Comparison of ENCODE assay signal across 20 cellular contexts in genomic region chr18:7234061-7234460, GRCh38. TPM values are rescaled to one million over a fixed set of nuclear protein-coding genes. Genes with fewer than 3 reads are reported as not detected.
DNase-seq lines count a peak whose midpoint lies in the region; ATAC-seq, FAIRE-seq and TF ChIP-seq lines count a peak whose summit lies in the region.
"Had no signal": no experiment of that assay in that cellular context is flagged by ENCODE, and none has a peak within 500 bp of the region (broad histone marks: within the 10 kb centered on the region; RNA-seq: fewer than 3 reads in every experiment).

No MANE protein-coding gene starts in this region.

- H2AFZ ChIP-seq in SK-N-SH (ENCODE audit: low read depth), result no peak overlapping the region
- H2AFZ ChIP-seq: GM23248 had no signal

- H3K27ac ChIP-seq in SK-N-SH (ENCODE audit: low read depth in 2 of 2, low read length in 1 of 2), result no peak overlapping the region
- H3K27ac ChIP-seq: 22Rv1, GM23248 had no signal

- TF ChIP-seq CTCF in nephron (IDR thresholded peaks at IDR 0.05; ENCODE audit: unreplicated experiment in 3 of 3), result no peak
- TF ChIP-seq CTCF in SK-N-SH (IDR thresholded peaks at IDR 0.05), result no peak

- peak; percentile 93 to 96 for ATAC-seq in left cardiac atrium
- ATAC-seq in HG02870 (IDR thresholded peaks at IDR 0.05; ENCODE audit: unreplicated experiment), result no peak
- ATAC-seq: HCT116, PC-3 had no signal

- H3K9me3 Mint-ChIP-seq in nephron, result no peaks in the 10 kb centered on the region

- H3K4me1 Mint-ChIP-seq in nephron, result peaks cover 45% of the 10 kb centered on the region
- H3K4me1 Mint-ChIP-seq: CD8-positive, alpha-beta memory T cell had no signal

- no peak overlapping the region for H3K4me2 ChIP-seq in SK-N-SH

- peak; percentile 87 for FAIRE-seq in urothelium cell line (lab: Jason Lieb, UNC)

- H3K9me2 ChIP-seq in SK-N-SH, result no peaks in the 10 kb centered on the region

- no peak overlapping the region for H3K4me3 ChIP-seq in SK-N-SH (ENCODE audit: low read depth in 2 of 2, low read length in 1 of 2)
- H3K4me3 ChIP-seq: GM23248 had no signal

- DNase-seq in NCI-H1092 treated with DMSO at 0.1 percent for 48 hours (lab: John Stamatoyannopoulos, UW), result peak; percentile 6
- DNase-seq in NCI-H1092 (lab: John Stamatoyannopoulos, UW), result no peak
- peak; percentile 61 for DNase-seq in left cardiac atrium
- no peak for DNase-seq in urothelium cell line (ENCODE audit: low spot score)
- DNase-seq in activated T-cell treated with anti-CD3 and anti-CD28 coated beads, Interleukin-2, amount 50 U/mL, for 48 hours, result no peak
- DNase-seq in SK-N-SH, result no peak
- DNase-seq: CD8-positive, alpha-beta memory T cell; GF-D8; GM23248; KG1; NCI-H1105; NCI-H187; NCI-H526 treated with DMSO at 0.1 percent for 48 hours; PC-3 had no signal

- H3K9me3 ChIP-seq in SK-N-SH, result no peaks in the 10 kb centered on the region

- no peaks in the 10 kb centered on the region for H3K79me2 ChIP-seq in SK-N-SH (ENCODE audit: insufficient read depth)

- no peaks in the 10 kb centered on the region for H3K36me3 Mint-ChIP-seq in nephron (ENCODE audit: low read depth)
- H3K36me3 Mint-ChIP-seq: CD8-positive, alpha-beta memory T cell had no signal

- 62% methylated on average over 6 of the region's 6 CpGs for WGBS in SK-N-SH (ENCODE audit: low lambda C conversion rate)

- H3K36me3 ChIP-seq in SK-N-SH (replicated peaks in 1 of 2; ENCODE audit: control insufficient read depth in 1 of 2, insufficient read depth in 2 of 2, low read length in 1 of 2), result no peaks in the 10 kb centered on the region

- intact Hi-C loops in left cardiac atrium (cut with DNase I), result no loop called here

- no peak for TF ChIP-seq RAD21 in SK-N-SH (IDR thresholded peaks at IDR 0.05; ENCODE audit: low read length)

- peak overlapping the region; percentile 52 to 82 (median 77) for H3K27ac Mint-ChIP-seq in nephron
- H3K27ac Mint-ChIP-seq: CD8-positive, alpha-beta memory T cell had no signal

- peak overlapping the region in 2 of 3 experiments; percentile 46 to 85 for H3K4me3 Mint-ChIP-seq in nephron
- H3K4me3 Mint-ChIP-seq: CD8-positive, alpha-beta memory T cell had no signal

- TF ChIP-seq EP300 in SK-N-SH (IDR thresholded peaks at IDR 0.05; ENCODE audit: borderline replicate concordance in 1 of 2, low read depth in 1 of 2, low read length in 1 of 2), result no peak

- peaks cover 3% of the 10 kb centered on the region for H3K27me3 Mint-ChIP-seq in nephron (ENCODE audit: low read depth)
- H3K27me3 Mint-ChIP-seq: CD8-positive, alpha-beta memory T cell had no signal

- CTCF ChIA-PET in SK-N-SH (lab: Yijun Ruan, JAX), result interaction anchor here (0.7 to 3.0 kb wide), 5 partner anchors 12 to 792 kb away, joined by 3 to 7 read pairs (median 3); partner anchors contain the start of gene PTPRM

- no peaks in the 10 kb centered on the region for H4K20me1 ChIP-seq in SK-N-SH (ENCODE audit: insufficient read depth)

- POLR2A ChIA-PET in SK-N-SH (lab: Yijun Ruan, JAX), result no interaction called here

- H3K4me1 ChIP-seq in SK-N-SH (ENCODE audit: control insufficient read depth in 1 of 2, insufficient read depth in 2 of 2, low read depth in 1 of 2, low read length in 1 of 2), result peaks cover 0 to 16% of the 10 kb centered on the region in 2 experiments; a peak in 2 of 4 replicates

- H3K9ac ChIP-seq in SK-N-SH, result no peak overlapping the region
- H3K9ac ChIP-seq: GM23248 had no signal

- no peaks in the 10 kb centered on the region for H3K27me3 ChIP-seq in SK-N-SH (ENCODE audit: insufficient read depth)

- no peaks in the 10 kb centered on the region for H3F3A ChIP-seq in SK-N-SH (replicated peaks; ENCODE audit: insufficient read depth)

TF ChIP-seq in SK-N-SH, 30 proteins besides CTCF, POLR2A, EP300 and RAD21:
- TF ChIP-seq TEAD4 (IDR thresholded peaks at IDR 0.05; ENCODE audit: borderline replicate concordance, insufficient read depth) (no peak), ZBTB33 (IDR thresholded peaks at IDR 0.05; ENCODE audit: borderline replicate concordance, low read depth) (no peak), TCF12 (IDR thresholded peaks at IDR 0.05) (no peak)

RNA-seq across cellular contexts. Expression of gene LRRC30, which starts 3.2 kb away (rescaled TPM):
- not detected for total RNA-seq in left cardiac atrium
- not detected in 2 replicates for polyA plus RNA-seq in SK-N-SH (2012; rRNA removed)
- not detected in 2 replicates for polyA plus RNA-seq in SK-N-SH (2012; cell fraction: cytosol; rRNA removed)
- polyA plus RNA-seq in SK-N-SH (2012; cell fraction: nucleus; rRNA removed), result not detected in 2 replicates
- total RNA-seq: CD8-positive, alpha-beta memory T cell; GM23248; M059J; PC-3 had no signal
- polyA plus RNA-seq: BJ; CD8-positive, alpha-beta memory T cell; GM23248 had no signal

Comparison
In these comparisons a context has a peak if more than half of its experiments do, and no peak if none do; other contexts are left out.
1. DNase-seq: peak in NCI-H1092 treated with DMSO at 0.1 percent for 48 hours (single experiment) and left cardiac atrium (single experiment); none in NCI-H1092 (single experiment), urothelium cell line (single experiment), activated T-cell treated with anti-CD3 and anti-CD28 coated beads, Interleukin-2, amount 50 U/mL, for 48 hours (0 of 2) and SK-N-SH (single experiment).